In genomic region chr6:11367638-11368199, GRCh38 we compare ENCODE assay signal across 1 cellular context.
A peak's percentile ranks its signal among the peaks of the same experiment; 100 is the strongest.
TF ChIP-seq lines count a peak whose summit lies in the region.

No MANE protein-coding gene starts in this region.

TF ChIP-seq in HepG2, 621 proteins besides CTCF, POLR2A, EP300 and RAD21 (continued from another document and continues in another):
- TF ChIP-seq TFDP2 (CRISPR knock-in tag; IDR thresholded peaks at IDR 0.05) (peak; percentile 80), KDM6A (CRISPR knock-in tag; IDR thresholded peaks at IDR 0.05; ENCODE audit: low read depth) (peak; percentile 58), MATR3 (CRISPR knock-in tag; IDR thresholded peaks at IDR 0.05) (no peak), NR3C1 (CRISPR knock-in tag; IDR thresholded peaks at IDR 0.05) (no peak), ZFP37 (CRISPR knock-in tag; IDR thresholded peaks at IDR 0.05; ENCODE audit: borderline replicate concordance) (peak; percentile 75; the same call in 1 of the 2 replicates), XRCC5 (optimal IDR thresholded peaks at IDR 0.05; ENCODE audit: low read length) (peak; percentile 74), CEBPG (CRISPR knock-in tag; IDR thresholded peaks at IDR 0.05) (peak; percentile 93), ZNF781 (CRISPR knock-in tag; IDR thresholded peaks at IDR 0.05; ENCODE audit: borderline replicate concordance, not compliant biosample characterization) (peak; percentile 60), ZNF598 (CRISPR knock-in tag; IDR thresholded peaks at IDR 0.05; ENCODE audit: borderline replicate concordance) (peak; percentile 40; the same call in 1 of the 2 replicates), ZSCAN12 (CRISPR knock-in tag; IDR thresholded peaks at IDR 0.05) (0 out of 2 replicates have a peak, but pooled peaks have one; percentile 13), FOXJ3 (CRISPR knock-in tag; IDR thresholded peaks at IDR 0.05; ENCODE audit: borderline replicate concordance) (peak; percentile 88), MBD4 (IDR thresholded peaks at IDR 0.05; ENCODE audit: borderline replicate concordance, low read length) (no peak), HMG20B (CRISPR knock-in tag; conservative IDR thresholded peaks at IDR 0.05) (peak; percentile 93), XBP1 (CRISPR knock-in tag; IDR thresholded peaks at IDR 0.05) (no peak), TIGD3 (CRISPR knock-in tag; IDR thresholded peaks at IDR 0.05; ENCODE audit: borderline replicate concordance) (no peak), ZNF619 (CRISPR knock-in tag; IDR thresholded peaks at IDR 0.05) (no peak), ZFP1 (CRISPR knock-in tag; IDR thresholded peaks at IDR 0.05) (peak; percentile 80; the same call in 1 of the 2 replicates), ZNF501 (CRISPR knock-in tag; IDR thresholded peaks at IDR 0.05) (peak; percentile 93), RARA (CRISPR knock-in tag; IDR thresholded peaks at IDR 0.05) (peak; percentile 89), TAF15 (IDR thresholded peaks at IDR 0.05; ENCODE audit: low read depth, low read length, poor library complexity, severe bottlenecking) (no peak), ZNF709 (CRISPR knock-in tag; IDR thresholded peaks at IDR 0.05) (no peak), MXI1 (IDR thresholded peaks at IDR 0.05; ENCODE audit: borderline replicate concordance, low read depth, low read length) (peak; percentile 47; the same call in 1 of the 3 replicates), KDM2A (CRISPR knock-in tag; IDR thresholded peaks at IDR 0.05; ENCODE audit: borderline replicate concordance, low read depth) (peak; percentile 51), ZNF556 (CRISPR knock-in tag; IDR thresholded peaks at IDR 0.05; ENCODE audit: borderline replicate concordance) (peak; percentile 51; the same call in 1 of the 2 replicates), ZBTB43 (CRISPR knock-in tag; conservative IDR thresholded peaks at IDR 0.05) (peak; percentile 72; the same call in 1 of the 2 replicates), DNMT1 (CRISPR knock-in tag; IDR thresholded peaks at IDR 0.05) (no peak), RORA (CRISPR knock-in tag; IDR thresholded peaks at IDR 0.05) (no peak), ZNF136 (CRISPR knock-in tag; IDR thresholded peaks at IDR 0.05; ENCODE audit: low read depth) (peak; percentile 73), TEAD3 (CRISPR knock-in tag; optimal IDR thresholded peaks at IDR 0.05; ENCODE audit: borderline replicate concordance) (peak; percentile 98), NFE2 (CRISPR knock-in tag; IDR thresholded peaks at IDR 0.05) (no peak), LCORL (IDR thresholded peaks at IDR 0.05) (peak; percentile 98), LCORL (CRISPR knock-in tag; IDR thresholded peaks at IDR 0.05) (peak; percentile 100), IRF1 (CRISPR knock-in tag; IDR thresholded peaks at IDR 0.05; ENCODE audit: low read depth) (no peak), ZNF24 (IDR thresholded peaks at IDR 0.05) (peak; percentile 56; the same call in 1 of the 2 replicates), MIXL1 (CRISPR knock-in tag; IDR thresholded peaks at IDR 0.05) (peak; percentile 92), ZNF207 (IDR thresholded peaks at IDR 0.05; ENCODE audit: borderline replicate concordance) (no peak), ZMYM4 (CRISPR knock-in tag; IDR thresholded peaks at IDR 0.05) (peak; percentile 93), ZNF441 (CRISPR knock-in tag; IDR thresholded peaks at IDR 0.05; ENCODE audit: borderline replicate concordance) (peak; percentile 71; the same call in 1 of the 2 replicates), SKI (IDR thresholded peaks at IDR 0.05; ENCODE audit: partially characterized antibody) (peak; percentile 54), ADNP (CRISPR knock-in tag; IDR thresholded peaks at IDR 0.05) (no peak), ZNF652 (CRISPR knock-in tag; IDR thresholded peaks at IDR 0.05; ENCODE audit: borderline replicate concordance, low read depth) (peak; percentile 82; the same call in 1 of the 2 replicates), NONO (IDR thresholded peaks at IDR 0.05) (no peak), NONO (CRISPR knock-in tag; conservative IDR thresholded peaks at IDR 0.05) (peak; percentile 81), ZNF567 (CRISPR knock-in tag; IDR thresholded peaks at IDR 0.05; ENCODE audit: borderline replicate concordance) (peak; percentile 97), MYNN (CRISPR knock-in tag; IDR thresholded peaks at IDR 0.05; ENCODE audit: low read depth) (peak; percentile 56; the same call in 1 of the 2 replicates), HNRNPH1 (optimal IDR thresholded peaks at IDR 0.05; ENCODE audit: low read depth, low read length) (no peak), ZNF580 (CRISPR knock-in tag; IDR thresholded peaks at IDR 0.05; ENCODE audit: borderline replicate concordance, low read depth) (peak; percentile 81), POGK (CRISPR knock-in tag; conservative IDR thresholded peaks at IDR 0.05) (peak; percentile 84), HDAC1 (CRISPR knock-in tag; IDR thresholded peaks at IDR 0.05) (peak; percentile 90), TOE1 (CRISPR knock-in tag; IDR thresholded peaks at IDR 0.05) (peak; percentile 63; the same call in 1 of the 2 replicates), BCL6 (CRISPR knock-in tag; IDR thresholded peaks at IDR 0.05) (peak; percentile 94), ARNT2 (CRISPR knock-in tag; IDR thresholded peaks at IDR 0.05; ENCODE audit: low read depth) (peak; percentile 50), HOMEZ (CRISPR knock-in tag; IDR thresholded peaks at IDR 0.05; ENCODE audit: low read depth) (peak; percentile 88), ZBTB1 (CRISPR knock-in tag; IDR thresholded peaks at IDR 0.05; ENCODE audit: borderline replicate concordance) (no peak), RARG (CRISPR knock-in tag; IDR thresholded peaks at IDR 0.05; ENCODE audit: low read depth) (no peak)
- TF ChIP-seq, protein P1, sequence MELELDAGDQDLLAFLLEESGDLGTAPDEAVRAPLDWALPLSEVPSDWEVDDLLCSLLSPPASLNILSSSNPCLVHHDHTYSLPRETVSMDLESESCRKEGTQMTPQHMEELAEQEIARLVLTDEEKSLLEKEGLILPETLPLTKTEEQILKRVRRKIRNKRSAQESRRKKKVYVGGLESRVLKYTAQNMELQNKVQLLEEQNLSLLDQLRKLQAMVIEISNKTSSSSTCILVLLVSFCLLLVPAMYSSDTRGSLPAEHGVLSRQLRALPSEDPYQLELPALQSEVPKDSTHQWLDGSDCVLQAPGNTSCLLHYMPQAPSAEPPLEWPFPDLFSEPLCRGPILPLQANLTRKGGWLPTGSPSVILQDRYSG (CRISPR knock-in tag; IDR thresholded peaks at IDR 0.05) = no peak
- TF ChIP-seq, protein P2, sequence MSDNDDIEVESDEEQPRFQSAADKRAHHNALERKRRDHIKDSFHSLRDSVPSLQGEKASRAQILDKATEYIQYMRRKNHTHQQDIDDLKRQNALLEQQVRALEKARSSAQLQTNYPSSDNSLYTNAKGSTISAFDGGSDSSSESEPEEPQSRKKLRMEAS (IDR thresholded peaks at IDR 0.05) = peak; percentile 93
- TF ChIP-seq, protein P3, sequence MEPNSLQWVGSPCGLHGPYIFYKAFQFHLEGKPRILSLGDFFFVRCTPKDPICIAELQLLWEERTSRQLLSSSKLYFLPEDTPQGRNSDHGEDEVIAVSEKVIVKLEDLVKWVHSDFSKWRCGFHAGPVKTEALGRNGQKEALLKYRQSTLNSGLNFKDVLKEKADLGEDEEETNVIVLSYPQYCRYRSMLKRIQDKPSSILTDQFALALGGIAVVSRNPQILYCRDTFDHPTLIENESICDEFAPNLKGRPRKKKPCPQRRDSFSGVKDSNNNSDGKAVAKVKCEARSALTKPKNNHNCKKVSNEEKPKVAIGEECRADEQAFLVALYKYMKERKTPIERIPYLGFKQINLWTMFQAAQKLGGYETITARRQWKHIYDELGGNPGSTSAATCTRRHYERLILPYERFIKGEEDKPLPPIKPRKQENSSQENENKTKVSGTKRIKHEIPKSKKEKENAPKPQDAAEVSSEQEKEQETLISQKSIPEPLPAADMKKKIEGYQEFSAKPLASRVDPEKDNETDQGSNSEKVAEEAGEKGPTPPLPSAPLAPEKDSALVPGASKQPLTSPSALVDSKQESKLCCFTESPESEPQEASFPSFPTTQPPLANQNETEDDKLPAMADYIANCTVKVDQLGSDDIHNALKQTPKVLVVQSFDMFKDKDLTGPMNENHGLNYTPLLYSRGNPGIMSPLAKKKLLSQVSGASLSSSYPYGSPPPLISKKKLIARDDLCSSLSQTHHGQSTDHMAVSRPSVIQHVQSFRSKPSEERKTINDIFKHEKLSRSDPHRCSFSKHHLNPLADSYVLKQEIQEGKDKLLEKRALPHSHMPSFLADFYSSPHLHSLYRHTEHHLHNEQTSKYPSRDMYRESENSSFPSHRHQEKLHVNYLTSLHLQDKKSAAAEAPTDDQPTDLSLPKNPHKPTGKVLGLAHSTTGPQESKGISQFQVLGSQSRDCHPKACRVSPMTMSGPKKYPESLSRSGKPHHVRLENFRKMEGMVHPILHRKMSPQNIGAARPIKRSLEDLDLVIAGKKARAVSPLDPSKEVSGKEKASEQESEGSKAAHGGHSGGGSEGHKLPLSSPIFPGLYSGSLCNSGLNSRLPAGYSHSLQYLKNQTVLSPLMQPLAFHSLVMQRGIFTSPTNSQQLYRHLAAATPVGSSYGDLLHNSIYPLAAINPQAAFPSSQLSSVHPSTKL (CRISPR knock-in tag; IDR thresholded peaks at IDR 0.05) = peak; percentile 99
